ENCODE assay signal across 8 cellular contexts in genomic region chr1:23980006-23980724, GRCh38. TPM values are rescaled to one million over a fixed set of nuclear protein-coding genes. Genes with fewer than 3 reads are reported as not detected.
DNase-seq lines count a peak whose midpoint lies in the region; ATAC-seq, FAIRE-seq and TF ChIP-seq lines count a peak whose summit lies in the region.

TSS of gene SRSF10 (minus strand) at chr1:23980327. CDS start at chr1:23980255, 72 bp downstream.

- in situ Hi-C loops in HepG2 (cut with HindIII; ENCODE audit: extremely low pct_ligation_motif_present, low pct_unique_long_range_greater_than_20kb), result no loop called here

- FAIRE-seq in HepG2 (lab: Jason Lieb, UNC), result peak; percentile 47

- peak; percentile 95 to 96 for ATAC-seq in CD4-positive, CD25-positive, alpha-beta regulatory T cell (ENCODE audit: low read depth in 2 of 2)
- ATAC-seq in GM19397 (IDR thresholded peaks at IDR 0.05; ENCODE audit: unreplicated experiment), result peak; percentile 89
- peak; percentile 79 for ATAC-seq in HG03571 (IDR thresholded peaks at IDR 0.05; ENCODE audit: unreplicated experiment)
- ATAC-seq in HepG2, result peak; percentile 96

- H3K36me3 Mint-ChIP-seq in CD4-positive, CD25-positive, alpha-beta regulatory T cell, result no peaks in the 10 kb centered on the region

- H3K79me2 ChIP-seq in HepG2 (ENCODE audit: insufficient read depth, low read length), result peaks cover 50% of the 10 kb centered on the region

- peak within 1 kb of the TSS; percentile 98 for H3K27ac ChIP-seq in CD4-positive, CD25-positive, alpha-beta regulatory T cell (ENCODE audit: insufficient read depth, low read length, poor library complexity, severe bottlenecking)
- H3K27ac ChIP-seq in HepG2 (ENCODE audit: extremely low read length, insufficient read depth, low read length), result peak within 1 kb of the TSS; percentile 98

- POLR2A ChIA-PET in HepG2 (lab: Yijun Ruan, JAX), result interaction anchor here (0.6 to 2.6 kb wide), 12 partner anchors 12 to 202 kb away, joined by 3 to 35 read pairs (median 5); partner anchors contain the start of genes PITHD1 and PNRC2

- peak within 1 kb of the TSS; percentile 96 to 99 (median 98) for H3K27ac Mint-ChIP-seq in CD4-positive, CD25-positive, alpha-beta regulatory T cell

- no peaks in the 10 kb centered on the region for H3K9me3 ChIP-seq in CD4-positive, CD25-positive, alpha-beta regulatory T cell (ENCODE audit: control insufficient read depth in 2 of 2, low read length in 2 of 2)
- no peaks in the 10 kb centered on the region for H3K9me3 ChIP-seq in HepG2 (ENCODE audit: low read length)

- peak within 1 kb of the TSS; percentile 99 for H3K9ac ChIP-seq in HepG2 (ENCODE audit: insufficient read depth, low read depth, low read length)

- peak in 1 of 2 experiments; percentile 62; a peak in 2 of 4 replicates for TF ChIP-seq EP300 in HepG2 (IDR thresholded peaks at IDR 0.05; ENCODE audit: low read depth in 2 of 2, low read length in 2 of 2)
- 0 out of 2 replicates have a peak, but pooled peaks have one; percentile 44 for TF ChIP-seq EP300 in HepG2 (CRISPR knock-in tag; IDR thresholded peaks at IDR 0.05; ENCODE audit: borderline replicate concordance)

- H2AFZ ChIP-seq in HepG2 (ENCODE audit: low read length), result no peak within 1 kb of the TSS

- peaks cover 34 to 52% (median 40%) of the 10 kb centered on the region in 4 donors for H3K4me1 Mint-ChIP-seq in CD4-positive, CD25-positive, alpha-beta regulatory T cell

- peak; percentile 76 for TF ChIP-seq CTCF in HepG2 (CRISPR knock-in tag; IDR thresholded peaks at IDR 0.05)

- H3K4me3 ChIP-seq in CD4-positive, CD25-positive, alpha-beta regulatory T cell (ENCODE audit: low read depth, low read length), result peak within 1 kb of the TSS; percentile 92
- peak within 1 kb of the TSS; percentile 91 to 96 (median 93) for H3K4me3 ChIP-seq in HepG2 (replicated peaks in 1 of 3; ENCODE audit: insufficient read depth in 1 of 3, low read depth in 2 of 3, low read length in 3 of 3)

- DNase-seq in CD4-positive, CD25-positive, alpha-beta regulatory T cell, result peak; percentile 97 to 99 (median 98)
- DNase-seq in NCI-H774 (lab: John Stamatoyannopoulos, UW), result peak; percentile 89
- DNase-seq in activated CD4-positive, alpha-beta T cell treated with anti-CD3 and anti-CD28 coated beads, Interleukin-2, amount 50 U/mL, for 4 hours, result peak; percentile 96 to 97
- peak; percentile 100 for DNase-seq in dermis blood vessel endothelial cell
- DNase-seq in HepG2 (ENCODE audit: low spot score), result peak; percentile 95
- peak; percentile 95 for DNase-seq in stimulated activated CD4-positive, alpha-beta T cell treated with anti-CD3 and anti-CD28 coated beads, Interleukin-4, amount 100 ng/mL, for 1 hour

- BruUV-seq in HepG2 (replicated peaks; lab: Mats Ljungman, UMichigan), result no TSS peak

- peak; percentile 98 for TF ChIP-seq POLR2A in HepG2 (IDR thresholded peaks at IDR 0.05; ENCODE audit: insufficient read depth in 1 of 2, low read depth in 2 of 2, low read length in 2 of 2)

- peaks cover 35% of the 10 kb centered on the region for H4K20me1 ChIP-seq in HepG2 (ENCODE audit: insufficient read depth, low read length)

- peaks cover 4% of the 10 kb centered on the region for H3K27me3 Mint-ChIP-seq in CD4-positive, CD25-positive, alpha-beta regulatory T cell

- H3K9me3 Mint-ChIP-seq in CD4-positive, CD25-positive, alpha-beta regulatory T cell, result no peaks in the 10 kb centered on the region

- intact Hi-C loops in HepG2 (cut with micrococcal nuclease; ENCODE audit: unreplicated experiment), result loop anchor here (2.0 kb wide), 1 partner anchor 41 kb away; no protein-coding TSS in a partner anchor

- CTCF ChIA-PET in HepG2 (lab: Yijun Ruan, JAX; ENCODE audit: low intra/inter-chr PET ratio, low total read pairs), result no interaction called here

- peak within 1 kb of the TSS; percentile 94 to 98 (median 96) for H3K4me3 Mint-ChIP-seq in CD4-positive, CD25-positive, alpha-beta regulatory T cell

- peak within 1 kb of the TSS; percentile 85 for H3K4me2 ChIP-seq in HepG2 (ENCODE audit: low read depth, low read length)

- H3K36me3 ChIP-seq in CD4-positive, CD25-positive, alpha-beta regulatory T cell (ENCODE audit: control insufficient read depth, insufficient read depth, low read length), result peaks cover 12% of the 10 kb centered on the region
- peaks cover 3 to 26% of the 10 kb centered on the region in 2 experiments; a peak in 4 of 5 replicates for H3K36me3 ChIP-seq in HepG2 (replicated peaks in 1 of 2; ENCODE audit: control insufficient read depth in 1 of 2, insufficient read depth in 2 of 2, low read length in 2 of 2)

- 2% methylated on average over 45 of the region's 67 CpGs for WGBS in HepG2 (ENCODE audit: low lambda C conversion rate)

- peak; percentile 73 for TF ChIP-seq RAD21 in HepG2 (CRISPR knock-in tag; IDR thresholded peaks at IDR 0.05)

- no peaks in the 10 kb centered on the region for H3K27me3 ChIP-seq in CD4-positive, CD25-positive, alpha-beta regulatory T cell (ENCODE audit: control insufficient read depth, insufficient read depth, low read length)
- H3K27me3 ChIP-seq in HepG2 (ENCODE audit: control insufficient read depth in 1 of 2, insufficient read depth in 2 of 2, low read length in 2 of 2), result no peaks in the 10 kb centered on the region; a peak in 1 of 5 replicates

- peaks cover 51% of the 10 kb centered on the region for H3K4me1 ChIP-seq in CD4-positive, CD25-positive, alpha-beta regulatory T cell (ENCODE audit: control insufficient read depth, insufficient read depth, low read length, poor library complexity, severe bottlenecking)
- peaks cover 56% of the 10 kb centered on the region for H3K4me1 ChIP-seq in HepG2 (ENCODE audit: insufficient read depth, low read length)

TF ChIP-seq in HepG2, 621 proteins besides CTCF, POLR2A, EP300 and RAD21 (continues in another document):
- TF ChIP-seq RBFOX2 (IDR thresholded peaks at IDR 0.05; ENCODE audit: low read depth, low read length) (peak; percentile 100), ZBTB26 (CRISPR knock-in tag; IDR thresholded peaks at IDR 0.05; ENCODE audit: borderline replicate concordance) (peak; percentile 63; the same call in 1 of the 2 replicates), PHF8 (CRISPR knock-in tag; IDR thresholded peaks at IDR 0.05) (peak; percentile 99), CSRNP1 (CRISPR knock-in tag; IDR thresholded peaks at IDR 0.05) (peak; percentile 73; the same call in 1 of the 2 replicates), ZNF660 (CRISPR knock-in tag; IDR thresholded peaks at IDR 0.05; ENCODE audit: borderline replicate concordance, low read depth) (no peak)

RNA-seq across cellular contexts. Expression of gene SRSF10, which starts in this region (rescaled TPM):
- 220 TPM for total RNA-seq in CD4-positive, CD25-positive, alpha-beta regulatory T cell
- 100 to 1,000 TPM; 127 to 151 (median 144) TPM for polyA plus RNA-seq in CD4-positive, CD25-positive, alpha-beta regulatory T cell
- total RNA-seq in dermis blood vessel endothelial cell (108 and 109 TPM in 2 replicates), HepG2 (2016; rRNA removed; fragmentation: Illumina TruSeq; extraction: Trizol) (156 and 186 TPM in 2 replicates)
- total RNA-seq in HepG2 (2016; cell fraction: cytosol; rRNA removed; fragmentation: Illumina TruSeq; extraction: Trizol; ENCODE audit: low read depth), result 14.0 and 16.3 TPM in 2 replicates
- total RNA-seq in HepG2 (2016; cell fraction: insoluble cytoplasmic fraction; rRNA removed; fragmentation: Illumina TruSeq; extraction: Trizol), result 155 and 183 TPM in 2 replicates
- 44.1 and 51.2 TPM in 2 replicates for total RNA-seq in HepG2 (2016; cell fraction: membrane; rRNA removed; fragmentation: Illumina TruSeq; extraction: Trizol)
- total RNA-seq in HepG2 (2016; cell fraction: nucleus; rRNA removed; fragmentation: Illumina TruSeq; extraction: Trizol), result 358 and 375 TPM in 2 replicates
- polyA plus RNA-seq in HepG2 (2011; rRNA removed), result 98.2 and 126 TPM in 2 replicates
- 56.6 and 58.5 TPM in 2 replicates for polyA plus RNA-seq in HepG2 (2011; cell fraction: cytosol; rRNA removed)
- 190 and 202 TPM in 2 replicates for polyA plus RNA-seq in HepG2 (2011; cell fraction: nucleus; rRNA removed)
- polyA plus RNA-seq in HepG2 (2012), result 75.4 and 108 TPM in 2 replicates
- polyA plus RNA-seq in HepG2 (2016; cell fraction: cytosol; fragmentation: Illumina TruSeq; extraction: Trizol; ENCODE audit: low read depth), result 14.3 and 14.6 TPM in 2 replicates
- polyA plus RNA-seq in HepG2 (2016; cell fraction: insoluble cytoplasmic fraction; fragmentation: Illumina TruSeq; extraction: Trizol; ENCODE audit: low read depth), result 176 and 184 TPM in 2 replicates
- polyA plus RNA-seq in HepG2 (2016; cell fraction: membrane; fragmentation: Illumina TruSeq; extraction: Trizol; ENCODE audit: low read depth), result 31.3 and 32.4 TPM in 2 replicates
- polyA plus RNA-seq in HepG2 (2016; cell fraction: nucleus; fragmentation: Illumina TruSeq; extraction: Trizol; ENCODE audit: insufficient read depth, low read depth), result 441 and 449 TPM in 2 replicates
- 105 and 142 TPM in 2 replicates for polyA minus RNA-seq in HepG2 (2011; rRNA and poly(A)+ RNA removed; ENCODE audit: low replicate concordance)
- polyA minus RNA-seq in HepG2 (2011; cell fraction: cytosol; rRNA and poly(A)+ RNA removed), result 33.1 and 43.0 TPM in 2 replicates
- polyA minus RNA-seq in HepG2 (2011; cell fraction: nucleus; rRNA and poly(A)+ RNA removed), result 554 and 606 TPM in 2 replicates

Comparison
In these comparisons a context has a peak if more than half of its experiments do, and no peak if none do; other contexts are left out.
1. Peak in every context shown above with its lines: DNase-seq, ATAC-seq, H3K4me3 ChIP-seq and H3K27ac ChIP-seq.